ENCODE assay signal across 3 cellular contexts in the genomic region with DNA sequence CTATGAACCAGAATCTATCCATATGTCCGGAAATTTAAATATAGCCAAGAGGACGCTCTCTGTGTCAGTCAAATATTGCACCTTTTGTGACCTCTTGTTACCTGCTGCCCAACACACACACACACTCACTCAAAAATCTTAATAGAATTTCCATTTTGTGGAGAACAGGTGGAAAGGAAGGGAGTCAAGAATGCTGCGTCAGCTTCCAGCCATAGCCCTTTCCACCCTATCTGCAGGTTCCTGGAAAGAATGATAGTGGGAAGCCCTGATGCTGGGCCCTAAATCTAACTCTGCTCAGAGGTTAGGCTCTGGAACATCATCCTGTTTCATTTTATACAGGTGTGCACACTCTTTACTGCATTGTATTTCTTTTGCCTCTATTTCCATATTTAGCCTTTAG.
A peak's percentile ranks its signal among the peaks of the same experiment; 100 is the strongest.
TF ChIP-seq lines count a peak whose summit lies in the region.

No MANE protein-coding gene starts in this region.

TF ChIP-seq in HepG2, 621 proteins besides CTCF, POLR2A, EP300 and RAD21 (continues in another document):
- peak; percentile 26; the same call in 1 of the 2 replicates for TF ChIP-seq MAFF (IDR thresholded peaks at IDR 0.05; ENCODE audit: low read depth, low read length)
- no peak for TF ChIP-seq ZBTB44 (CRISPR knock-in tag; IDR thresholded peaks at IDR 0.05)
- no peak for TF ChIP-seq ZNF407 (CRISPR knock-in tag; IDR thresholded peaks at IDR 0.05; ENCODE audit: not compliant biosample characterization)
- TF ChIP-seq SKI (IDR thresholded peaks at IDR 0.05; ENCODE audit: partially characterized antibody), result no peak

TF ChIP-seq in GM23338, 12 proteins besides CTCF, POLR2A, EP300 and RAD21 (continues in another document):
- no peak for TF ChIP-seq REST (IDR thresholded peaks at IDR 0.05; ENCODE audit: unreplicated experiment)
- no peak for TF ChIP-seq CREB1 (CRISPR knock-in tag; IDR thresholded peaks at IDR 0.05; ENCODE audit: low read depth)
- TF ChIP-seq EZH2phosphoT487 (IDR thresholded peaks at IDR 0.05; ENCODE audit: unreplicated experiment), result no peak
- TF ChIP-seq ZNF462 (CRISPR knock-in tag; IDR thresholded peaks at IDR 0.05), result no peak
- TF ChIP-seq NANOG (IDR thresholded peaks at IDR 0.05; ENCODE audit: borderline replicate concordance), result no peak
- TF ChIP-seq EZH2 (IDR thresholded peaks at IDR 0.05; ENCODE audit: low read depth, unreplicated experiment), result no peak
- no peak for TF ChIP-seq STAT1 (IDR thresholded peaks at IDR 0.05; ENCODE audit: unreplicated experiment)
- no peak for TF ChIP-seq JUNB (IDR thresholded peaks at IDR 0.05; ENCODE audit: unreplicated experiment)
- no peak for TF ChIP-seq ZNF114 (CRISPR knock-in tag; IDR thresholded peaks at IDR 0.05)
- TF ChIP-seq ZNF331 (CRISPR knock-in tag; IDR thresholded peaks at IDR 0.05; ENCODE audit: low read depth), result no peak

TF ChIP-seq in K562, 482 proteins besides CTCF, POLR2A, EP300 and RAD21:
- no peak for TF ChIP-seq TRIM28 (IDR thresholded peaks at IDR 0.05)
- TF ChIP-seq JUN (IDR thresholded peaks at IDR 0.05; ENCODE audit: borderline replicate concordance, low read depth, low read length), result no peak
- TF ChIP-seq JUN (CRISPR knock-in tag; IDR thresholded peaks at IDR 0.05; ENCODE audit: borderline replicate concordance), result no peak
- TF ChIP-seq MAFG (tag; conservative IDR thresholded peaks at IDR 0.05), result peak; percentile 85
- TF ChIP-seq NFE2 (IDR thresholded peaks at IDR 0.05; ENCODE audit: low read depth), result peak; percentile 38; the same call in 1 of the 2 replicates
- TF ChIP-seq MAFK (IDR thresholded peaks at IDR 0.05; ENCODE audit: low read length), result peak; percentile 85
- TF ChIP-seq ZNF316 (IDR thresholded peaks at IDR 0.05), result peak; percentile 93
- no peak for TF ChIP-seq ZC3H4 (CRISPR knock-in tag; IDR thresholded peaks at IDR 0.05; ENCODE audit: borderline replicate concordance)
- TF ChIP-seq C11orf30 (IDR thresholded peaks at IDR 0.05; ENCODE audit: low read depth), result peak; percentile 92
- peak; percentile 80 for TF ChIP-seq MAFF (IDR thresholded peaks at IDR 0.05; ENCODE audit: low read length)
- TF ChIP-seq, protein P1, sequence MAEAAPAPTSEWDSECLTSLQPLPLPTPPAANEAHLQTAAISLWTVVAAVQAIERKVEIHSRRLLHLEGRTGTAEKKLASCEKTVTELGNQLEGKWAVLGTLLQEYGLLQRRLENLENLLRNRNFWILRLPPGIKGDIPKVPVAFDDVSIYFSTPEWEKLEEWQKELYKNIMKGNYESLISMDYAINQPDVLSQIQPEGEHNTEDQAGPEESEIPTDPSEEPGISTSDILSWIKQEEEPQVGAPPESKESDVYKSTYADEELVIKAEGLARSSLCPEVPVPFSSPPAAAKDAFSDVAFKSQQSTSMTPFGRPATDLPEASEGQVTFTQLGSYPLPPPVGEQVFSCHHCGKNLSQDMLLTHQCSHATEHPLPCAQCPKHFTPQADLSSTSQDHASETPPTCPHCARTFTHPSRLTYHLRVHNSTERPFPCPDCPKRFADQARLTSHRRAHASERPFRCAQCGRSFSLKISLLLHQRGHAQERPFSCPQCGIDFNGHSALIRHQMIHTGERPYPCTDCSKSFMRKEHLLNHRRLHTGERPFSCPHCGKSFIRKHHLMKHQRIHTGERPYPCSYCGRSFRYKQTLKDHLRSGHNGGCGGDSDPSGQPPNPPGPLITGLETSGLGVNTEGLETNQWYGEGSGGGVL (CRISPR knock-in tag; IDR thresholded peaks at IDR 0.05), result no peak
- TF ChIP-seq ZNF75A (CRISPR knock-in tag; IDR thresholded peaks at IDR 0.05), result no peak
- TF ChIP-seq SPI1 (IDR thresholded peaks at IDR 0.05; ENCODE audit: borderline replicate concordance, low read depth, low read length), result no peak
- TF ChIP-seq TCF3 (CRISPR knock-in tag; IDR thresholded peaks at IDR 0.05), result no peak
- TF ChIP-seq ZFX (CRISPR knock-in tag; IDR thresholded peaks at IDR 0.05), result no peak
- TF ChIP-seq, protein P2, sequence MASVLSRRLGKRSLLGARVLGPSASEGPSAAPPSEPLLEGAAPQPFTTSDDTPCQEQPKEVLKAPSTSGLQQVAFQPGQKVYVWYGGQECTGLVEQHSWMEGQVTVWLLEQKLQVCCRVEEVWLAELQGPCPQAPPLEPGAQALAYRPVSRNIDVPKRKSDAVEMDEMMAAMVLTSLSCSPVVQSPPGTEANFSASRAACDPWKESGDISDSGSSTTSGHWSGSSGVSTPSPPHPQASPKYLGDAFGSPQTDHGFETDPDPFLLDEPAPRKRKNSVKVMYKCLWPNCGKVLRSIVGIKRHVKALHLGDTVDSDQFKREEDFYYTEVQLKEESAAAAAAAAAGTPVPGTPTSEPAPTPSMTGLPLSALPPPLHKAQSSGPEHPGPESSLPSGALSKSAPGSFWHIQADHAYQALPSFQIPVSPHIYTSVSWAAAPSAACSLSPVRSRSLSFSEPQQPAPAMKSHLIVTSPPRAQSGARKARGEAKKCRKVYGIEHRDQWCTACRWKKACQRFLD (CRISPR knock-in tag; IDR thresholded peaks at IDR 0.05), result no peak
- no peak for TF ChIP-seq FOXA3 (CRISPR knock-in tag; conservative IDR thresholded peaks at IDR 0.05 in 1 of 2, IDR thresholded peaks at IDR 0.05 in 1 of 2)
- TF ChIP-seq SIN3A (IDR thresholded peaks at IDR 0.05; ENCODE audit: borderline replicate concordance in 2 of 2, control insufficient read depth in 1 of 2, low read depth in 2 of 2, low read length in 2 of 2), result no peak
- no peak for TF ChIP-seq NR2F6 (CRISPR knock-in tag; IDR thresholded peaks at IDR 0.05)
